In genomic region chr6:98945311-98946005, GRCh38 we compare ENCODE assay signal across 11 cellular contexts. TPM values are rescaled to one million over a fixed set of nuclear protein-coding genes. Genes with fewer than 3 reads are reported as not detected.
A peak's percentile ranks its signal among the peaks of the same experiment; 100 is the strongest.
DNase-seq lines count a peak whose midpoint lies in the region; ATAC-seq lines count a peak whose summit lies in the region.
"Had no signal": no experiment of that assay in that cellular context is flagged by ENCODE, and none has a peak within 500 bp of the region (broad histone marks: within the 10 kb centered on the region; RNA-seq: fewer than 3 reads in every experiment).

No MANE protein-coding gene starts in this region.

- peak overlapping the region; percentile 90 to 92 for H3K4me3 Mint-ChIP-seq in activated T-cell treated with anti-CD3 and anti-CD28 coated beads, Interleukin-2, amount 50 U/mL, for 72 hours
- peak overlapping the region; percentile 98 for H3K4me3 Mint-ChIP-seq in central memory CD8-positive, alpha-beta T cell
- H3K4me3 Mint-ChIP-seq in stimulated activated effector memory CD8-positive, alpha-beta T cell treated with anti-CD3 and anti-CD28 coated beads, Interleukin-12 subunit alpha, Interleukin-12 subunit beta, amount 100 ng/mL, for 72 hours, result peak overlapping the region; percentile 90

- DNase-seq in activated T-cell treated with anti-CD3 and anti-CD28 coated beads, Interleukin-2, amount 50 U/mL, for 72 hours, result no peak
- no peak for DNase-seq in activated T-cell treated with anti-CD3 and anti-CD28 coated beads, Interleukin-2, amount 50 U/mL, for 1 hour
- peak; percentile 53 for DNase-seq in NAMALWA (ENCODE audit: low spot score)
- no peak for DNase-seq in central memory CD8-positive, alpha-beta T cell (ENCODE audit: low spot score in 2 of 2)
- DNase-seq in stimulated activated effector memory CD8-positive, alpha-beta T cell treated with anti-CD3 and anti-CD28 coated beads, Interleukin-12 subunit alpha, Interleukin-12 subunit beta, amount 100 ng/mL, for 72 hours (ENCODE audit: low spot score in 2 of 2), result no peak
- DNase-seq in activated CD4-positive, CD25-positive, alpha-beta regulatory T cell treated with anti-CD3 and anti-CD28 coated beads, Interleukin-2, amount 50 U/mL, for 72 hours, result no peak
- DNase-seq in central memory CD4-positive, alpha-beta T cell, result no peak
- DNase-seq: activated gamma-delta T cell treated with Interleukin-2 at 50 U/mL for 16 hours, NCI-H2081 treated with DMSO at 0.1 percent for 48 hours, posterior cingulate gyrus had no signal

- peaks cover 18 to 30% of the 10 kb centered on the region in 2 donors for H3K36me3 Mint-ChIP-seq in activated T-cell treated with anti-CD3 and anti-CD28 coated beads, Interleukin-2, amount 50 U/mL, for 72 hours (ENCODE audit: insufficient read depth in 2 of 2)
- peaks cover 4% of the 10 kb centered on the region for H3K36me3 Mint-ChIP-seq in central memory CD8-positive, alpha-beta T cell (ENCODE audit: insufficient read depth)
- H3K36me3 Mint-ChIP-seq in stimulated activated effector memory CD8-positive, alpha-beta T cell treated with anti-CD3 and anti-CD28 coated beads, Interleukin-12 subunit alpha, Interleukin-12 subunit beta, amount 100 ng/mL, for 72 hours, result peaks cover 15% of the 10 kb centered on the region

- H3K27me3 Mint-ChIP-seq in activated T-cell treated with anti-CD3 and anti-CD28 coated beads, Interleukin-2, amount 50 U/mL, for 72 hours (ENCODE audit: low read depth), result peaks cover 7% of the 10 kb centered on the region
- H3K27me3 Mint-ChIP-seq in central memory CD8-positive, alpha-beta T cell, result no peaks in the 10 kb centered on the region

- ATAC-seq in activated T-cell treated with anti-CD3 and anti-CD28 coated beads, Interleukin-2, amount 50 U/mL, for 72 hours (replicated peaks in 1 of 2), result no peak
- no peak for ATAC-seq in central memory CD8-positive, alpha-beta T cell (replicated peaks; ENCODE audit: extremely low read depth, poor library complexity, severe bottlenecking)
- no peak for ATAC-seq in stimulated activated effector memory CD8-positive, alpha-beta T cell treated with anti-CD3 and anti-CD28 coated beads, Interleukin-12 subunit alpha, Interleukin-12 subunit beta, amount 100 ng/mL, for 72 hours
- ATAC-seq in GM19397 (IDR thresholded peaks at IDR 0.05; ENCODE audit: unreplicated experiment), result no peak

- H3K27ac Mint-ChIP-seq in activated T-cell treated with anti-CD3 and anti-CD28 coated beads, Interleukin-2, amount 50 U/mL, for 72 hours, result peak overlapping the region; percentile 92
- peak overlapping the region; percentile 95 for H3K27ac Mint-ChIP-seq in central memory CD8-positive, alpha-beta T cell (ENCODE audit: low read depth)
- H3K27ac Mint-ChIP-seq in stimulated activated effector memory CD8-positive, alpha-beta T cell treated with anti-CD3 and anti-CD28 coated beads, Interleukin-12 subunit alpha, Interleukin-12 subunit beta, amount 100 ng/mL, for 72 hours, result peak overlapping the region; percentile 97

- H3K9me3 Mint-ChIP-seq in activated T-cell treated with anti-CD3 and anti-CD28 coated beads, Interleukin-2, amount 50 U/mL, for 72 hours, result peaks cover 3 to 4% of the 10 kb centered on the region in 2 donors
- H3K9me3 Mint-ChIP-seq in central memory CD8-positive, alpha-beta T cell, result no peaks in the 10 kb centered on the region
- peaks cover 2% of the 10 kb centered on the region for H3K9me3 Mint-ChIP-seq in stimulated activated effector memory CD8-positive, alpha-beta T cell treated with anti-CD3 and anti-CD28 coated beads, Interleukin-12 subunit alpha, Interleukin-12 subunit beta, amount 100 ng/mL, for 72 hours

- peaks cover 53% of the 10 kb centered on the region for H3K4me1 Mint-ChIP-seq in activated T-cell treated with anti-CD3 and anti-CD28 coated beads, Interleukin-2, amount 50 U/mL, for 72 hours (ENCODE audit: low read depth)
- H3K4me1 Mint-ChIP-seq in central memory CD8-positive, alpha-beta T cell, result peaks cover 43% of the 10 kb centered on the region
- H3K4me1 Mint-ChIP-seq in stimulated activated effector memory CD8-positive, alpha-beta T cell treated with anti-CD3 and anti-CD28 coated beads, Interleukin-12 subunit alpha, Interleukin-12 subunit beta, amount 100 ng/mL, for 72 hours, result peaks cover 37% of the 10 kb centered on the region

RNA-seq across cellular contexts. Expression of gene FBXL4, which starts 2.3 kb away (rescaled TPM):
- 10 to 100 TPM; 16.5 to 19.0 TPM for total RNA-seq in activated T-cell treated with anti-CD3 and anti-CD28 coated beads, Interleukin-2, amount 50 U/mL, for 72 hours
